21 cellular contexts compared by ENCODE assay signal in genomic region chr21:41973427-41973831, GRCh38. TPM values are rescaled to one million over a fixed set of nuclear protein-coding genes. Genes with fewer than 3 reads are reported as not detected.
DNase-seq lines count a peak whose midpoint lies in the region; ATAC-seq and TF ChIP-seq lines count a peak whose summit lies in the region.
"Had no signal": no experiment of that assay in that cellular context is flagged by ENCODE, and none has a peak within 500 bp of the region (broad histone marks: within the 10 kb centered on the region; RNA-seq: fewer than 3 reads in every experiment).

No MANE protein-coding gene starts in this region.

- no peaks in the 10 kb centered on the region for H3K27me3 ChIP-seq in BLaER1 treated with 17β-estradiol and CSF1 and Interleukin-3, amounts not matched to agents 10 nM and 100 nM
- no peaks in the 10 kb centered on the region for H3K27me3 ChIP-seq in colonic mucosa
- H3K27me3 ChIP-seq: cardiac muscle cell, gastrocnemius medialis had no signal

- peak overlapping the region; percentile 39 to 84 (median 73); a peak in 21 of 22 replicates for H3K4me2 ChIP-seq in BLaER1 treated with 17β-estradiol and CSF1 and Interleukin-3, amounts not matched to agents 10 nM and 100 nM

- WGBS in lower leg skin, 2 donors, result 62 to 70% methylated on average over 15 of the region's 15 CpGs

- no peak for TF ChIP-seq POLR2A in lower leg skin (IDR thresholded peaks at IDR 0.05)

- 0 out of 22 replicates have a peak, but pooled peaks cover 0 to 3% (median 0%) of the 10 kb centered on the region in 11 experiments for H3K36me3 ChIP-seq in BLaER1 treated with 17β-estradiol and CSF1 and Interleukin-3, amounts not matched to agents 10 nM and 100 nM
- H3K36me3 ChIP-seq in colonic mucosa, result no peaks in the 10 kb centered on the region
- H3K36me3 ChIP-seq: cardiac muscle cell, gastrocnemius medialis had no signal

- peak overlapping the region in 2 of 10 experiments; percentile 10 to 17; a peak in 1 of 20 replicates for H3K4me3 ChIP-seq in BLaER1 treated with 17β-estradiol and CSF1 and Interleukin-3, amounts not matched to agents 10 nM and 100 nM
- H3K4me3 ChIP-seq in colonic mucosa, result no peak overlapping the region
- no peak overlapping the region for H3K4me3 ChIP-seq in lower leg skin (ENCODE audit: low read depth, poor library complexity, severe bottlenecking)
- H3K4me3 ChIP-seq: cardiac muscle cell, gastrocnemius medialis had no signal

- H3K9ac ChIP-seq in BLaER1 treated with 17β-estradiol and CSF1 and Interleukin-3, amounts not matched to agents 10 nM and 100 nM, result no peak overlapping the region
- H3K9ac ChIP-seq in colonic mucosa (ENCODE audit: low read depth in 2 of 2, low read length in 2 of 2), result no peak overlapping the region

- H3K4me1 ChIP-seq in BLaER1 treated with 17β-estradiol and CSF1 and Interleukin-3, amounts not matched to agents 10 nM and 100 nM, result peaks cover 15 to 29% (median 19%) of the 10 kb centered on the region in 10 experiments
- H3K4me1 ChIP-seq in colonic mucosa, result peaks cover 7% of the 10 kb centered on the region

- no peaks in the 10 kb centered on the region for H3K36me3 Mint-ChIP-seq in activated T-helper 17 cell treated with anti-CD3 and anti-CD28 coated beads, Interleukin-2, amount 50 U/mL, for 72 hours (ENCODE audit: low read depth)

- peaks cover 0 to 33% (median 18%) of the 10 kb centered on the region in 11 experiments; a peak in 19 of 22 replicates for H3K9me3 ChIP-seq in BLaER1 treated with 17β-estradiol and CSF1 and Interleukin-3, amounts not matched to agents 10 nM and 100 nM (replicated peaks in 1 of 11)
- H3K9me3 ChIP-seq in colonic mucosa, result no peaks in the 10 kb centered on the region
- H3K9me3 ChIP-seq: gastrocnemius medialis had no signal

- peak overlapping the region in 9 of 11 experiments; percentile 33 to 73 (median 61); a peak in 11 of 22 replicates for H3K27ac ChIP-seq in BLaER1 treated with 17β-estradiol and CSF1 and Interleukin-3, amounts not matched to agents 10 nM and 100 nM
- no peak overlapping the region for H3K27ac ChIP-seq in colonic mucosa
- H3K27ac ChIP-seq: cardiac muscle cell, epithelial cell of prostate had no signal

- no peaks in the 10 kb centered on the region for H4K20me1 ChIP-seq in BLaER1 treated with 17β-estradiol and CSF1 and Interleukin-3, amounts not matched to agents 10 nM and 100 nM

- H3K27me3 Mint-ChIP-seq in activated T-helper 17 cell treated with anti-CD3 and anti-CD28 coated beads, Interleukin-2, amount 50 U/mL, for 72 hours, result no peaks in the 10 kb centered on the region
- H3K27me3 Mint-ChIP-seq: activated CD4-positive, alpha-beta T cell treated with anti-CD3 and anti-CD28 coated beads for 36 hours; progenitor cell of endocrine pancreas had no signal

- no peak overlapping the region for H3K27ac Mint-ChIP-seq in activated T-helper 17 cell treated with anti-CD3 and anti-CD28 coated beads, Interleukin-2, amount 50 U/mL, for 72 hours
- H3K27ac Mint-ChIP-seq: progenitor cell of endocrine pancreas had no signal

- no peak overlapping the region for H3K4me3 Mint-ChIP-seq in activated T-helper 17 cell treated with anti-CD3 and anti-CD28 coated beads, Interleukin-2, amount 50 U/mL, for 72 hours
- H3K4me3 Mint-ChIP-seq: activated CD4-positive, alpha-beta T cell treated with anti-CD3 and anti-CD28 coated beads for 36 hours; H9 had no signal

- TF ChIP-seq CTCF in colonic mucosa (IDR thresholded peaks at IDR 0.05) (no peak), lower leg skin (IDR thresholded peaks at IDR 0.05) (no peak)

- H3K9me3 Mint-ChIP-seq in activated T-helper 17 cell treated with anti-CD3 and anti-CD28 coated beads, Interleukin-2, amount 50 U/mL, for 72 hours, result no peaks in the 10 kb centered on the region
- H3K9me3 Mint-ChIP-seq: H9 had no signal

- no peak for ATAC-seq in GM19023 (IDR thresholded peaks at IDR 0.05; ENCODE audit: unreplicated experiment)
- ATAC-seq in activated T-helper 17 cell treated with anti-CD3 and anti-CD28 coated beads, Interleukin-2, amount 50 U/mL, for 72 hours (replicated peaks), result no peak

- H3K4me1 Mint-ChIP-seq in activated T-helper 17 cell treated with anti-CD3 and anti-CD28 coated beads, Interleukin-2, amount 50 U/mL, for 72 hours, result peaks cover 5% of the 10 kb centered on the region

- peak; percentile 22 for DNase-seq in D341Med (ENCODE audit: low spot score)
- peak; percentile 82 for DNase-seq in colonic mucosa
- peak; percentile 15 to 79 for DNase-seq in lower leg skin (ENCODE audit: low spot score in 2 of 2)
- DNase-seq in NCI-H1436 (lab: John Stamatoyannopoulos, UW), result no peak
- no peak for DNase-seq in OCI-M1 (lab: John Stamatoyannopoulos, UW)
- DNase-seq: activated gamma-delta T cell; amniotic stem cell; H9; NCI-H1105; NCI-H2107; SHP77; stimulated activated naive CD8-positive, alpha-beta T cell treated with anti-CD3 and anti-CD28 coated beads, Interleukin-15, Interleukin-2, amounts not matched to agents 100 U/mL and 50 U/mL, for 24 hours; SW 1271 had no signal

- intact Hi-C loops in colonic mucosa (cut with DNase I), result no loop called here
- intact Hi-C loops in lower leg skin (cut with DNase I; ENCODE audit: low total_unique reads), result no loop called here

RNA-seq across cellular contexts. Expression of gene C2CD2, which starts 19.6 kb away (rescaled TPM):
- total RNA-seq in colonic mucosa (10 to 100 TPM; 13.3 to 16.1 TPM), lower leg skin (10 to 100 TPM; 39.4 to 79.5 (median 49.4) TPM)
- 1 to 10 TPM; 4.6 to 8.2 TPM for total RNA-seq in activated T-helper 17 cell treated with anti-CD3 and anti-CD28 coated beads, Interleukin-2, amount 50 U/mL, for 72 hours

RNA-seq across cellular contexts. Expression of gene ZBTB21, which starts 36.7 kb away (rescaled TPM):
- total RNA-seq in colonic mucosa (10 to 100 TPM; 10.2 to 15.1 TPM), lower leg skin (10 to 100 TPM; 18.1 to 31.9 (median 28.2) TPM)
- total RNA-seq in activated T-helper 17 cell treated with anti-CD3 and anti-CD28 coated beads, Interleukin-2, amount 50 U/mL, for 72 hours, result 10 to 100 TPM; 18.5 to 37.2 TPM

Comparison
In these comparisons a context has a peak if more than half of its experiments do, and no peak if none do; other contexts are left out.
1. DNase-seq: peak in D341Med (single experiment), colonic mucosa (single experiment) and lower leg skin (2 of 2); none in NCI-H1436 (single experiment) and OCI-M1 (single experiment).